In genomic region chr15:26298666-26299065, GRCh38 we compare ENCODE assay signal across 26 cellular contexts.
"Had no signal": no experiment of that assay in that cellular context is flagged by ENCODE, and none has a peak within 500 bp of the region (broad histone marks: within the 10 kb centered on the region; RNA-seq: fewer than 3 reads in every experiment).

No MANE protein-coding gene starts in this region.

- H3K9ac ChIP-seq: neural progenitor cell, parathyroid adenoma had no signal

- H2AFZ ChIP-seq: neural progenitor cell, parathyroid adenoma had no signal

- H3K4me3 ChIP-seq: coronary artery, esophagus squamous epithelium, gastrocnemius medialis, lower lobe of right lung, mucosa of descending colon, neural progenitor cell, right lobe of liver, stomach, thyroid gland had no signal

- H3K4me1 ChIP-seq: gastrocnemius medialis, lower lobe of right lung, parathyroid adenoma, right lobe of liver, thyroid gland had no signal

- H3K9me3 Mint-ChIP-seq: mesothelial cell of epicardium, nephron, neural progenitor cell had no signal

- H3K27ac ChIP-seq: coronary artery, esophagus squamous epithelium, gastrocnemius medialis, lower lobe of right lung, neural progenitor cell, parathyroid adenoma, right lobe of liver, stomach, thyroid gland had no signal

- H3K36me3 ChIP-seq: esophagus squamous epithelium, gastrocnemius medialis, lower lobe of right lung, neural progenitor cell, right lobe of liver, stomach, thyroid gland had no signal

- H3K4me2 ChIP-seq: neural progenitor cell had no signal

- H3K9me3 ChIP-seq: gastrocnemius medialis, lower lobe of right lung, right lobe of liver, thyroid gland had no signal

- H3K27me3 Mint-ChIP-seq: effector memory CD8-positive, alpha-beta T cell; memory B cell; progenitor cell of endocrine pancreas had no signal

- H3K36me3 Mint-ChIP-seq: memory B cell; mesothelial cell of epicardium; naive thymus-derived CD4-positive, alpha-beta T cell; neural progenitor cell had no signal

- H3K4me1 Mint-ChIP-seq: memory B cell; naive thymus-derived CD4-positive, alpha-beta T cell had no signal

- H3K79me2 ChIP-seq: parathyroid adenoma had no signal

- H3K27ac Mint-ChIP-seq: effector memory CD8-positive, alpha-beta T cell; memory B cell; mesothelial cell of epicardium; naive thymus-derived CD4-positive, alpha-beta T cell; nephron; neural progenitor cell; progenitor cell of endocrine pancreas had no signal

- H3K27me3 ChIP-seq: esophagus squamous epithelium, gastrocnemius medialis, neural progenitor cell, right lobe of liver, stomach, thyroid gland had no signal

- H3K4me3 Mint-ChIP-seq: effector memory CD8-positive, alpha-beta T cell; memory B cell; mesothelial cell of epicardium; naive thymus-derived CD4-positive, alpha-beta T cell; nephron; neural progenitor cell had no signal

- DNase-seq: dermis blood vessel endothelial cell; effector memory CD8-positive, alpha-beta T cell; erythroblast; esophagus squamous epithelium; gastrocnemius medialis; head of caudate nucleus; left ventricle myocardium superior; lower lobe of right lung; mucosa of descending colon; naive thymus-derived CD4-positive, alpha-beta T cell; right lobe of liver; small intestine; stimulated activated CD4-positive, alpha-beta T cell treated with anti-CD3 and anti-CD28 coated beads, Interleukin-15, amount 100 ng/mL, for 24 hours; stimulated activated CD4-positive, alpha-beta T cell treated with anti-CD3 and anti-CD28 coated beads, Interleukin-2, amount 100 ng/mL, for 48 hours; stimulated activated CD8-positive, alpha-beta memory T cell treated with anti-CD3 and anti-CD28 coated beads, Interleukin-4, amount 100 ng/mL, for 48 hours; stimulated activated naive CD4-positive, alpha-beta T cell; stomach; thyroid gland; trophoblast cell had no signal

- ATAC-seq: effector memory CD8-positive, alpha-beta T cell; gastrocnemius medialis; left ventricle myocardium superior; lower lobe of right lung; mucosa of descending colon; naive thymus-derived CD4-positive, alpha-beta T cell had no signal
